23 cellular contexts compared by ENCODE assay signal in the genomic region with DNA sequence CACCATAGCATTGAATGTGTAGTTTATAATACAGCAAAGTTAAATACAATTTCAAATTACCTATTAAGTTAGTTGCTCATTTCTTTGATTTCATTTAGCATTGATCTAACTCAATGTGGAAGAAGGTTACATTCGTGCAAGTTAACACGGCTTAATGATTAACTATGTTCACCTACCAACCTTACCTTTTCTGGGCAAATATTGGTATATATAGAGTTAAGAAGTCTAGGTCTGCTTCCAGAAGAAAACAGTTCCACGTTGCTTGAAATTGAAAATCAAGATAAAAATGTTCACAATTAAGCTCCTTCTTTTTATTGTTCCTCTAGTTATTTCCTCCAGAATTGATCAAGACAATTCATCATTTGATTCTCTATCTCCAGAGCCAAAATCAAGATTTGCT. TPM values are rescaled to one million over a fixed set of nuclear protein-coding genes. Genes with fewer than 3 reads are reported as not detected.
"Had no signal": no experiment of that assay in that cellular context is flagged by ENCODE, and none has a peak within 500 bp of the region (broad histone marks: within the 10 kb centered on the region; RNA-seq: fewer than 3 reads in every experiment).

A gene with protein sequence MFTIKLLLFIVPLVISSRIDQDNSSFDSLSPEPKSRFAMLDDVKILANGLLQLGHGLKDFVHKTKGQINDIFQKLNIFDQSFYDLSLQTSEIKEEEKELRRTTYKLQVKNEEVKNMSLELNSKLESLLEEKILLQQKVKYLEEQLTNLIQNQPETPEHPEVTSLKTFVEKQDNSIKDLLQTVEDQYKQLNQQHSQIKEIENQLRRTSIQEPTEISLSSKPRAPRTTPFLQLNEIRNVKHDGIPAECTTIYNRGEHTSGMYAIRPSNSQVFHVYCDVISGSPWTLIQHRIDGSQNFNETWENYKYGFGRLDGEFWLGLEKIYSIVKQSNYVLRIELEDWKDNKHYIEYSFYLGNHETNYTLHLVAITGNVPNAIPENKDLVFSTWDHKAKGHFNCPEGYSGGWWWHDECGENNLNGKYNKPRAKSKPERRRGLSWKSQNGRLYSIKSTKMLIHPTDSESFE (plus strand): TSS at position 240 of the 400 bp plus-strand sequence. CDS start 47 bp downstream, at position 287.

- H3K9me3 Mint-ChIP-seq: activated CD4-positive, alpha-beta memory T cell treated with anti-CD3 and anti-CD28 coated beads, Interleukin-2, amount 10 ng/mL, durations not matched to agents 7 days and 5 days; activated T-helper 1 cell treated with anti-CD3 and anti-CD28 coated beads, Interleukin-12 subunit alpha, Interleukin-12 subunit beta, Interleukin-2, Interleukin-4 antibody, amounts not matched to agents 30 ng/mL and 10 ng/mL and 1 ng/mL, durations not matched to agents 14 hours and 24 hours and 36 hours; nephron had no signal

- ATAC-seq: heart left ventricle; left ventricle myocardium superior; SK-N-SH treated with all-trans-retinoic acid at 6 μM for 48 hours; stimulated activated naive CD8-positive, alpha-beta T cell treated with anti-CD3 and anti-CD28 coated beads, Interleukin-15, Interleukin-2, amounts not matched to agents 100 U/mL and 50 U/mL, for 24 hours had no signal

- H3K27me3 Mint-ChIP-seq: activated CD4-positive, alpha-beta memory T cell treated with anti-CD3 and anti-CD28 coated beads, Interleukin-2, amount 10 ng/mL, durations not matched to agents 7 days and 5 days; activated naive CD8-positive, alpha-beta T cell had no signal

- H3K36me3 Mint-ChIP-seq: activated naive CD8-positive, alpha-beta T cell had no signal

- H3K27ac ChIP-seq: adrenal gland, ascending aorta, breast epithelium, heart left ventricle, sigmoid colon, spleen, upper lobe of left lung had no signal

- H3K4me3 ChIP-seq: adrenal gland, ascending aorta, breast epithelium, heart left ventricle, sigmoid colon, spleen, upper lobe of left lung had no signal

- H3K27ac Mint-ChIP-seq: activated CD4-positive, alpha-beta memory T cell treated with anti-CD3 and anti-CD28 coated beads, Interleukin-2, amount 10 ng/mL, durations not matched to agents 7 days and 5 days; activated naive CD8-positive, alpha-beta T cell; activated T-helper 1 cell treated with anti-CD3 and anti-CD28 coated beads, Interleukin-12 subunit alpha, Interleukin-12 subunit beta, Interleukin-2, Interleukin-4 antibody, amounts not matched to agents 30 ng/mL and 10 ng/mL and 1 ng/mL, durations not matched to agents 14 hours and 24 hours and 36 hours; nephron had no signal

- DNase-seq: activated CD4-positive, alpha-beta memory T cell treated with anti-CD3 and anti-CD28 coated beads, Interleukin-2, amount 10 ng/mL, durations not matched to agents 7 days and 5 days; activated CD4-positive, alpha-beta T cell treated with anti-CD3 and anti-CD28 coated beads for 48 hours; adrenal gland; cortex of kidney; heart left ventricle; left ventricle myocardium superior; midbrain; sigmoid colon; spleen; stimulated activated CD4-positive, alpha-beta T cell treated with anti-CD3 and anti-CD28 coated beads, Interleukin-4, amount 100 ng/mL, for 4 hours; stimulated activated naive CD8-positive, alpha-beta T cell treated with anti-CD3 and anti-CD28 coated beads, Interleukin-15, Interleukin-2, amounts not matched to agents 100 U/mL and 50 U/mL, for 24 hours; upper lobe of left lung had no signal

- H3K4me1 ChIP-seq: adrenal gland, breast epithelium, heart left ventricle, sigmoid colon, spleen, upper lobe of left lung had no signal

- H3K27me3 ChIP-seq: adrenal gland, ascending aorta, breast epithelium, heart left ventricle, sigmoid colon, spleen, upper lobe of left lung had no signal

- H3K36me3 ChIP-seq: adrenal gland, ascending aorta, breast epithelium, heart left ventricle, sigmoid colon, spleen, upper lobe of left lung had no signal

- H3K4me1 Mint-ChIP-seq: nephron had no signal

- H3K4me3 Mint-ChIP-seq: activated CD4-positive, alpha-beta memory T cell treated with anti-CD3 and anti-CD28 coated beads, Interleukin-2, amount 10 ng/mL, durations not matched to agents 7 days and 5 days; activated naive CD8-positive, alpha-beta T cell; activated T-helper 1 cell treated with anti-CD3 and anti-CD28 coated beads, Interleukin-12 subunit alpha, Interleukin-12 subunit beta, Interleukin-2, Interleukin-4 antibody, amounts not matched to agents 30 ng/mL and 10 ng/mL and 1 ng/mL, durations not matched to agents 14 hours and 24 hours and 36 hours; nephron had no signal

- H3K9me3 ChIP-seq: adrenal gland, ascending aorta, breast epithelium, heart left ventricle, sigmoid colon, spleen, upper lobe of left lung had no signal

RNA-seq across cellular contexts. Expression of the gene that starts here (rescaled TPM):
- total RNA-seq: activated CD4-positive, alpha-beta memory T cell treated with anti-CD3 and anti-CD28 coated beads, Interleukin-2, amount 10 ng/mL, durations not matched to agents 7 days and 5 days; activated T-helper 1 cell treated with anti-CD3 and anti-CD28 coated beads, Interleukin-12 subunit alpha, Interleukin-12 subunit beta, Interleukin-2, Interleukin-4 antibody, amounts not matched to agents 30 ng/mL and 10 ng/mL and 1 ng/mL, durations not matched to agents 14 hours and 24 hours and 36 hours; ascending aorta; breast epithelium; epithelial cell of proximal tubule; fibroblast of villous mesenchyme; heart left ventricle; kidney epithelial cell; left ventricle myocardium superior; sigmoid colon; spleen; subcutaneous adipose tissue; T-helper 2 cell treated with Interferon-gamma antibody and Interleukin-4, amounts not matched to agents 100 ng/mL and 5 ng/mL, for 36 hours; upper lobe of left lung had no signal
- polyA plus RNA-seq: heart left ventricle, sigmoid colon, spleen had no signal
